17 cellular contexts compared by ENCODE assay signal in the genomic region with DNA sequence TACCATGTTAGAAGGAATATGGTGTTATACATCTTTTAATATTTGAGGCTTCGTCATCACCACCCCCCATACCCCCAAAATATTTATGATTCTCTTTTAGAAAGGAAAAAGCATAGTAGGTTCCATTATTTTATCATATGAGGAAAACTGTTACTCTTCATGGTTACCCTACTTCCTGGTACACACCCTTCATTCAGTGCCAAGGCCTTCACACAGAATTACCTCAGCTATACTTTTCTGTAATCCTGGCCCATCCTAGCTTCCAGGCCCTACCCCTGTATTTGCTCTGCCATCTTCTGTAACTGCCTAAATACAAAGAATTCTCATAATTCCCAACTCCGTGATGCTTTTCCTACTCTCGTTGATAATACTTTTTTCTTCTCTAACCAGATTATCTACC. TPM values are rescaled to one million over a fixed set of nuclear protein-coding genes. Genes with fewer than 3 reads are reported as not detected.
DNase-seq lines count a peak whose midpoint lies in the region; ATAC-seq and TF ChIP-seq lines count a peak whose summit lies in the region.
"Had no signal": no experiment of that assay in that cellular context is flagged by ENCODE, and none has a peak within 500 bp of the region (broad histone marks: within the 10 kb centered on the region; RNA-seq: fewer than 3 reads in every experiment).

No MANE protein-coding gene starts in this region.

- no peaks in the 10 kb centered on the region for H3K27me3 Mint-ChIP-seq in activated T-cell treated with anti-CD3 and anti-CD28 coated beads, Interleukin-2, amount 50 U/mL, for 24 hours
- H3K27me3 Mint-ChIP-seq in activated T-helper 17 cell treated with anti-CD3 and anti-CD28 coated beads, Interleukin-2, amount 50 U/mL, for 72 hours = no peaks in the 10 kb centered on the region
- H3K27me3 Mint-ChIP-seq: B cell; CD4-positive, alpha-beta T cell had no signal

- TF ChIP-seq CTCF in mucosa of descending colon (IDR thresholded peaks at IDR 0.05) (no peak), heart right ventricle (IDR thresholded peaks at IDR 0.05) (no peak)

- peak overlapping the region; percentile 12 for H3K27ac Mint-ChIP-seq in activated T-cell treated with anti-CD3 and anti-CD28 coated beads, Interleukin-2, amount 50 U/mL, for 24 hours
- H3K27ac Mint-ChIP-seq in activated T-helper 17 cell treated with anti-CD3 and anti-CD28 coated beads, Interleukin-2, amount 50 U/mL, for 72 hours = peak overlapping the region; percentile 4
- H3K27ac Mint-ChIP-seq: B cell; CD4-positive, alpha-beta T cell; CD8-positive, alpha-beta T cell had no signal

- ATAC-seq in activated T-helper 17 cell treated with anti-CD3 and anti-CD28 coated beads, Interleukin-2, amount 50 U/mL, for 72 hours (replicated peaks) = no peak
- peak; percentile 61 for ATAC-seq in mucosa of descending colon
- no peak for ATAC-seq in heart right ventricle
- ATAC-seq: A549; CD8-positive, alpha-beta T cell had no signal

- intact Hi-C loops in mucosa of descending colon (cut with DNase I, micrococcal nuclease) (no loop called here), heart right ventricle (cut with DNase I) (no loop called here)

- H3K9me3 ChIP-seq in mucosa of descending colon = no peaks in the 10 kb centered on the region
- no peaks in the 10 kb centered on the region for H3K9me3 ChIP-seq in heart right ventricle
- H3K9me3 ChIP-seq: A549, Caco-2 had no signal

- H3K36me3 ChIP-seq in mucosa of descending colon (ENCODE audit: low read depth) = no peaks in the 10 kb centered on the region
- peaks cover 0 to 86% (median 23%) of the 10 kb centered on the region in 9 donors for H3K36me3 ChIP-seq in heart right ventricle

- no peaks in the 10 kb centered on the region for H3K9me3 Mint-ChIP-seq in activated T-cell treated with anti-CD3 and anti-CD28 coated beads, Interleukin-2, amount 50 U/mL, for 24 hours
- H3K9me3 Mint-ChIP-seq in activated T-helper 17 cell treated with anti-CD3 and anti-CD28 coated beads, Interleukin-2, amount 50 U/mL, for 72 hours = no peaks in the 10 kb centered on the region
- H3K9me3 Mint-ChIP-seq: CD4-positive, alpha-beta T cell; CD8-positive, alpha-beta T cell had no signal

- H3K4me1 ChIP-seq in mucosa of descending colon (ENCODE audit: low read depth) = no peaks in the 10 kb centered on the region
- no peaks in the 10 kb centered on the region for H3K4me1 ChIP-seq in heart right ventricle
- H3K4me1 ChIP-seq: A549; BLaER1 treated with 17β-estradiol and CSF1 and Interleukin-3, amounts not matched to agents 10 nM and 100 nM had no signal

- H3K4me3 Mint-ChIP-seq in activated T-cell treated with anti-CD3 and anti-CD28 coated beads, Interleukin-2, amount 50 U/mL, for 24 hours = no peak overlapping the region
- H3K4me3 Mint-ChIP-seq in activated T-helper 17 cell treated with anti-CD3 and anti-CD28 coated beads, Interleukin-2, amount 50 U/mL, for 72 hours = no peak overlapping the region
- H3K4me3 Mint-ChIP-seq: B cell; CD4-positive, alpha-beta T cell; CD8-positive, alpha-beta T cell had no signal

- DNase-seq in activated T-cell treated with anti-CD3 and anti-CD28 coated beads, Interleukin-2, amount 50 U/mL, for 24 hours = no peak
- no peak for DNase-seq in activated T-cell treated with anti-CD3 and anti-CD28 coated beads, Interleukin-2, amount 50 U/mL, for 48 hours
- DNase-seq in mucosa of descending colon (no peak), heart right ventricle (no peak)
- DNase-seq: AML-193; Caco-2; Calu3; CD4-positive, alpha-beta T cell; CD8-positive, alpha-beta T cell; DMS79 treated with DMSO at 0.1 percent for 48 hours; GF-D8 had no signal

- WGBS in heart right ventricle, 2 donors = 96% methylated on average over 3 of the region's 3 CpGs

- H3K27ac ChIP-seq in heart right ventricle = no peak overlapping the region
- H3K27ac ChIP-seq: 22Rv1; A549; BLaER1 treated with 17β-estradiol and CSF1 and Interleukin-3, amounts not matched to agents 10 nM and 100 nM; C4-2B had no signal

- peaks cover 39% of the 10 kb centered on the region for H3K4me1 Mint-ChIP-seq in activated T-cell treated with anti-CD3 and anti-CD28 coated beads, Interleukin-2, amount 50 U/mL, for 24 hours (ENCODE audit: low read depth)
- peaks cover 15% of the 10 kb centered on the region for H3K4me1 Mint-ChIP-seq in activated T-helper 17 cell treated with anti-CD3 and anti-CD28 coated beads, Interleukin-2, amount 50 U/mL, for 72 hours

- no peaks in the 10 kb centered on the region for H3K27me3 ChIP-seq in heart right ventricle
- H3K27me3 ChIP-seq: BLaER1 treated with 17β-estradiol and CSF1 and Interleukin-3, amounts not matched to agents 10 nM and 100 nM had no signal

- H3K36me3 Mint-ChIP-seq in activated T-cell treated with anti-CD3 and anti-CD28 coated beads, Interleukin-2, amount 50 U/mL, for 24 hours (ENCODE audit: low read depth) = peaks cover 92% of the 10 kb centered on the region
- peaks cover 88% of the 10 kb centered on the region for H3K36me3 Mint-ChIP-seq in activated T-helper 17 cell treated with anti-CD3 and anti-CD28 coated beads, Interleukin-2, amount 50 U/mL, for 72 hours (ENCODE audit: low read depth)

- H3K4me3 ChIP-seq in mucosa of descending colon (no peak overlapping the region), heart right ventricle (no peak overlapping the region)
- H3K4me3 ChIP-seq: A549; BLaER1 treated with 17β-estradiol and CSF1 and Interleukin-3, amounts not matched to agents 10 nM and 100 nM had no signal

RNA-seq across cellular contexts. Expression of a gene that starts 4.3 kb away (rescaled TPM):
- total RNA-seq in activated T-helper 17 cell treated with anti-CD3 and anti-CD28 coated beads, Interleukin-2, amount 50 U/mL, for 72 hours = 1 to 10 TPM; 5.5 to 8.2 TPM
- total RNA-seq in mucosa of descending colon = 10 to 100 TPM; 17.4 to 21.9 (median 20.5) TPM
- 10 to 100 TPM in 8 of 10 donors, 1 to 10 TPM in 2; 8.9 to 15.1 (median 12.4) TPM for total RNA-seq in heart right ventricle
- polyA plus RNA-seq in heart right ventricle = 1 to 10 TPM; 3.0 to 4.9 TPM

RNA-seq across cellular contexts. Expression of a gene that starts 8.0 kb away (rescaled TPM):
- 10 to 100 TPM; 18.2 to 24.4 TPM for total RNA-seq in activated T-helper 17 cell treated with anti-CD3 and anti-CD28 coated beads, Interleukin-2, amount 50 U/mL, for 72 hours
- total RNA-seq in mucosa of descending colon (10 to 100 TPM; 34.3 to 43.3 (median 38.6) TPM), heart right ventricle (10 to 100 TPM; 16.5 to 24.9 (median 22.2) TPM)
- 1 to 10 TPM; 2.8 to 6.4 TPM for polyA plus RNA-seq in heart right ventricle

RNA-seq across cellular contexts. Expression of a gene that starts 8.9 kb away (rescaled TPM):
- 1 to 10 TPM in 1 of 2 donors, under 1 TPM in 1; 0.76 to 1.2 TPM for total RNA-seq in activated T-helper 17 cell treated with anti-CD3 and anti-CD28 coated beads, Interleukin-2, amount 50 U/mL, for 72 hours
- 10 to 100 TPM; 11.3 to 26.0 (median 16.0) TPM for total RNA-seq in mucosa of descending colon
- 1 to 10 TPM; 3.0 to 9.3 (median 6.0) TPM for total RNA-seq in heart right ventricle
- 1 to 10 TPM; 2.0 to 3.2 TPM for polyA plus RNA-seq in heart right ventricle
